Comparison of ENCODE assay signal across 15 cellular contexts in genomic region chr18:27666070-27666469, GRCh38.
DNase-seq lines count a peak whose midpoint lies in the region; ATAC-seq and TF ChIP-seq lines count a peak whose summit lies in the region.
"Had no signal": no experiment of that assay in that cellular context is flagged by ENCODE, and none has a peak within 500 bp of the region (broad histone marks: within the 10 kb centered on the region; RNA-seq: fewer than 3 reads in every experiment).

No MANE protein-coding gene starts in this region.

- TF ChIP-seq CTCF in HFFc6 (IDR thresholded peaks at IDR 0.05) (no peak), neural progenitor cell (IDR thresholded peaks at IDR 0.05) (no peak)

- no peaks in the 10 kb centered on the region for H3K36me3 ChIP-seq in neural progenitor cell

- H2AFZ ChIP-seq in neural progenitor cell (replicated peaks): no peak overlapping the region

- DNase-seq in EH (ENCODE audit: low read depth) (peak; percentile 25), HFFc6 (no peak), amniotic stem cell (lab: John Stamatoyannopoulos, UW) (peak; percentile 19), neural progenitor cell (ENCODE audit: low spot score) (no peak), erythroblast (lab: John Stamatoyannopoulos, UW) (no peak), NCI-H226 (no peak)
- DNase-seq in activated CD8-positive, alpha-beta memory T cell treated with anti-CD3 and anti-CD28 coated beads for 24 hours: no peak
- DNase-seq: C1 segment of cervical spinal cord; Calu3; CD4-positive, alpha-beta T cell; DMS 273 treated with DMSO at 0.1 percent for 48 hours; GOT3; H9 had no signal

- no peak overlapping the region for H3K4me3 ChIP-seq in neural progenitor cell

- H3F3A ChIP-seq in neural progenitor cell (ENCODE audit: low read depth): peaks cover 49% of the 10 kb centered on the region

- H3K4me2 ChIP-seq in neural progenitor cell: peak overlapping the region; percentile 45

- no peak for ATAC-seq in esophagus mucosa

- no peak for TF ChIP-seq POLR2A in erythroblast (IDR thresholded peaks at IDR 0.05; ENCODE audit: low read length)

- H3K4me3 Mint-ChIP-seq in HFFc6 (peak overlapping the region; percentile 28; the same call in 1 of the 2 replicates), neural progenitor cell (no peak overlapping the region)
- H3K4me3 Mint-ChIP-seq: B cell; CD4-positive, alpha-beta T cell; H9 had no signal

- H3K79me2 ChIP-seq in neural progenitor cell (ENCODE audit: low read depth): no peaks in the 10 kb centered on the region

- no peak overlapping the region for H3K27ac Mint-ChIP-seq in HFFc6
- H3K27ac Mint-ChIP-seq in neural progenitor cell: peak overlapping the region; percentile 98
- H3K27ac Mint-ChIP-seq: B cell; CD4-positive, alpha-beta T cell had no signal

- H4K20me1 ChIP-seq in neural progenitor cell (ENCODE audit: low read depth): no peaks in the 10 kb centered on the region

- peak overlapping the region; percentile 83 for H3K27ac ChIP-seq in neural progenitor cell

- H3K36me3 Mint-ChIP-seq in HFFc6 (ENCODE audit: low read depth) (peaks cover 5% of the 10 kb centered on the region; the same call in 1 of the 2 replicates), neural progenitor cell (peaks cover 5% of the 10 kb centered on the region)

- no peaks in the 10 kb centered on the region for H3K9me3 Mint-ChIP-seq in HFFc6
- peaks cover 2% of the 10 kb centered on the region for H3K9me3 Mint-ChIP-seq in neural progenitor cell
- H3K9me3 Mint-ChIP-seq: H9 had no signal

- H3K4me1 Mint-ChIP-seq in HFFc6 (ENCODE audit: low read depth) (peaks cover 36% of the 10 kb centered on the region), neural progenitor cell (peaks cover 61% of the 10 kb centered on the region)
- H3K4me1 Mint-ChIP-seq: B cell had no signal

- H3K4me1 ChIP-seq in neural progenitor cell: peaks cover 76% of the 10 kb centered on the region

- no peaks in the 10 kb centered on the region for H3K27me3 ChIP-seq in neural progenitor cell

- H3K27me3 Mint-ChIP-seq in HFFc6 (ENCODE audit: insufficient read depth) (peaks cover 11% of the 10 kb centered on the region), neural progenitor cell (ENCODE audit: insufficient read depth, low read depth) (peaks cover 6% of the 10 kb centered on the region)
- H3K27me3 Mint-ChIP-seq: B cell; CD4-positive, alpha-beta T cell had no signal

- H3K9ac ChIP-seq in neural progenitor cell: no peak overlapping the region

- no peaks in the 10 kb centered on the region for H3K9me3 ChIP-seq in neural progenitor cell (ENCODE audit: low read depth)

Comparison
In these comparisons a context has a peak if more than half of its experiments do, and no peak if none do; other contexts are left out.
1. DNase-seq: peak in EH (single experiment) and amniotic stem cell (single experiment); none in HFFc6 (single experiment), neural progenitor cell (single experiment), erythroblast (0 of 2), activated CD8-positive, alpha-beta memory T cell treated with anti-CD3 and anti-CD28 coated beads for 24 hours (single experiment) and NCI-H226 (single experiment).